19 cellular contexts compared by ENCODE assay signal in the genomic region with DNA sequence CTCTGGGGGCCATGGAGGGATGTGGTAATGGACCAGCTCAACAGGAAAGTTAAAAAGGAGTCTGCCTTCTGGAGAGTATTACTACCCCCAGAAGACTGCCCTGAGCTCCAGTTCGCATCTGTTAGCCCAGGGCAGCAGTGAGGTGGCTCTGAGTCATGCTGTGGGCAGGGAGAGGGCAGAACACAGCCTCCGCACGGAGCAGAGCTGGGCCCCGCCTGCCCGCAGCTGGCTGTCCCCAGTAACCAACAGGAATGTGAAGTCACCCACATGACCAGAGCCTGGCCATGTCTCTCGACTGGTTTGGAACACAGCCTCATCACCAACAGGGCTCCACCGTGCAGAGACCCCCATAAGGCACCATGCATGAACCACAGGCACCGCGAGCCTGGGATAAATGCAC.
DNase-seq lines count a peak whose midpoint lies in the region; ATAC-seq, FAIRE-seq and TF ChIP-seq lines count a peak whose summit lies in the region.
"Had no signal": no experiment of that assay in that cellular context is flagged by ENCODE, and none has a peak within 500 bp of the region (broad histone marks: within the 10 kb centered on the region; RNA-seq: fewer than 3 reads in every experiment).

No MANE protein-coding gene starts in this region.

- no peak for TF ChIP-seq CTCF in HFF-Myc (IDR thresholded peaks at IDR 0.05; ENCODE audit: low read depth, low read length, missing control alignments)
- TF ChIP-seq CTCF in foreskin fibroblast (IDR thresholded peaks at IDR 0.05; ENCODE audit: low read depth, low read length): no peak
- no peak for TF ChIP-seq CTCF in OCI-LY7 (conservative IDR thresholded peaks at IDR 0.05; ENCODE audit: low read length)

- ATAC-seq in activated T-helper 17 cell treated with anti-CD3 and anti-CD28 coated beads, Interleukin-2, amount 50 U/mL, for 72 hours (replicated peaks): peak; percentile 23
- ATAC-seq: body of pancreas had no signal

- no peak overlapping the region for H3K4me2 ChIP-seq in OCI-LY7 (ENCODE audit: low read length)

- H3K4me1 ChIP-seq in OCI-LY7 (ENCODE audit: insufficient read depth, low read length, poor library complexity, severe bottlenecking) (no peaks in the 10 kb centered on the region), small intestine (ENCODE audit: control insufficient read depth in 2 of 2, insufficient read depth in 1 of 2, low read depth in 1 of 2, low read length in 1 of 2) (no peaks in the 10 kb centered on the region)
- H3K4me1 ChIP-seq: body of pancreas, parathyroid adenoma, transverse colon had no signal

- H3K27me3 Mint-ChIP-seq in activated T-helper 17 cell treated with anti-CD3 and anti-CD28 coated beads, Interleukin-2, amount 50 U/mL, for 72 hours: no peaks in the 10 kb centered on the region

- H3K27me3 ChIP-seq in small intestine (ENCODE audit: control insufficient read depth in 2 of 2, insufficient read depth in 2 of 2, low read length in 2 of 2): no peaks in the 10 kb centered on the region
- H3K27me3 ChIP-seq: body of pancreas, transverse colon had no signal

- H3K79me2 ChIP-seq in OCI-LY7 (ENCODE audit: insufficient read depth, low read depth, low read length): no peaks in the 10 kb centered on the region
- H3K79me2 ChIP-seq: parathyroid adenoma had no signal

- H4K20me1 ChIP-seq in OCI-LY7 (ENCODE audit: insufficient read depth, low read length): no peaks in the 10 kb centered on the region

- FAIRE-seq in small intestine (lab: Jason Lieb, UNC): no peak
- FAIRE-seq: endometrium had no signal

- no peak overlapping the region for H3K27ac Mint-ChIP-seq in activated T-helper 17 cell treated with anti-CD3 and anti-CD28 coated beads, Interleukin-2, amount 50 U/mL, for 72 hours
- H3K27ac Mint-ChIP-seq: T-helper 2 cell treated with Interferon-gamma antibody and Interleukin-4, amounts not matched to agents 5 μg/mL and 100 μg/mL, for 36 hours had no signal

- H3K9me3 Mint-ChIP-seq in activated T-helper 17 cell treated with anti-CD3 and anti-CD28 coated beads, Interleukin-2, amount 50 U/mL, for 72 hours: no peaks in the 10 kb centered on the region
- H3K9me3 Mint-ChIP-seq: T-helper 2 cell treated with Interferon-gamma antibody and Interleukin-4, amounts not matched to agents 5 μg/mL and 100 μg/mL, for 36 hours had no signal

- no peak overlapping the region for H2AFZ ChIP-seq in OCI-LY7 (ENCODE audit: low read length)
- H2AFZ ChIP-seq: parathyroid adenoma had no signal

- H3K9me2 ChIP-seq in OCI-LY7 (ENCODE audit: insufficient read depth, low read length): no peaks in the 10 kb centered on the region

- DNase-seq in 8988T (peak; percentile 29), HFF-Myc (ENCODE audit: extremely low read depth, low read depth) (peak; percentile 11), foreskin fibroblast (peak; percentile 62 to 67), OCI-LY7 (ENCODE audit: low spot score) (no peak), occipital lobe (lab: John Stamatoyannopoulos, UW) (no peak), NCI-H1694 treated with DMSO at 0.1 percent for 48 hours (lab: John Stamatoyannopoulos, UW) (no peak), small intestine (no peak)
- DNase-seq: activated CD4-positive, alpha-beta T cell treated with anti-CD3 and anti-CD28 coated beads, Interleukin-2, amount 50 U/mL, for 1 hour; activated T-cell treated with anti-CD3 and anti-CD28 coated beads, Interleukin-2, amount 50 U/mL, for 48 hours; body of pancreas; mesendoderm; NCI-H1417; NCI-H510A treated with DMSO at 0.1 percent for 48 hours; stimulated activated CD8-positive, alpha-beta memory T cell treated with anti-CD3 and anti-CD28 coated beads, Interleukin-4, amount 100 ng/mL, for 48 hours; transverse colon had no signal

- H3K9me3 ChIP-seq in OCI-LY7 (ENCODE audit: low read length) (no peaks in the 10 kb centered on the region), small intestine (ENCODE audit: control insufficient read depth, low read depth) (no peaks in the 10 kb centered on the region)
- H3K9me3 ChIP-seq: body of pancreas, transverse colon had no signal

- no TSS peak for BruUV-seq in OCI-LY7 (replicated peaks; lab: Mats Ljungman, UMichigan)

- H3K27ac ChIP-seq in OCI-LY7 (ENCODE audit: low read depth, low read length, poor library complexity, severe bottlenecking) (no peak overlapping the region), small intestine (ENCODE audit: low read depth in 1 of 2, low read length in 1 of 2) (no peak overlapping the region)
- H3K27ac ChIP-seq: body of pancreas, parathyroid adenoma, transverse colon had no signal

- H3K36me3 ChIP-seq in OCI-LY7 (ENCODE audit: insufficient read depth, low read length): no peaks in the 10 kb centered on the region
- peaks cover 4 to 20% of the 10 kb centered on the region in 2 donors for H3K36me3 ChIP-seq in small intestine (ENCODE audit: control insufficient read depth in 2 of 2, insufficient read depth in 2 of 2, low read length in 2 of 2)

- CTCF ChIA-PET in OCI-LY7 (lab: Charles Lee; ENCODE audit: unreplicated experiment): interaction anchor here (0.6 kb wide), 1 partner anchor 533 kb away, joined by 3 read pairs; no protein-coding TSS in a partner anchor

- H3K4me3 Mint-ChIP-seq in activated T-helper 17 cell treated with anti-CD3 and anti-CD28 coated beads, Interleukin-2, amount 50 U/mL, for 72 hours: no peak overlapping the region
- H3K4me3 Mint-ChIP-seq: T-helper 2 cell treated with Interferon-gamma antibody and Interleukin-4, amounts not matched to agents 5 μg/mL and 100 μg/mL, for 36 hours had no signal

- H3K4me3 ChIP-seq in HFF-Myc (replicated peaks; ENCODE audit: low read depth, low read length) (no peak overlapping the region), foreskin fibroblast (ENCODE audit: low read depth in 1 of 2, low read length in 2 of 2) (no peak overlapping the region), OCI-LY7 (ENCODE audit: low read depth, low read length, poor library complexity, severe bottlenecking) (no peak overlapping the region), small intestine (ENCODE audit: low read depth in 1 of 2, low read length in 2 of 2) (no peak overlapping the region)
- H3K4me3 ChIP-seq: body of pancreas, transverse colon had no signal

- no peaks in the 10 kb centered on the region for H3K4me1 Mint-ChIP-seq in activated T-helper 17 cell treated with anti-CD3 and anti-CD28 coated beads, Interleukin-2, amount 50 U/mL, for 72 hours

- H3K36me3 Mint-ChIP-seq in activated T-helper 17 cell treated with anti-CD3 and anti-CD28 coated beads, Interleukin-2, amount 50 U/mL, for 72 hours (ENCODE audit: low read depth): peaks cover 31% of the 10 kb centered on the region

- POLR2A ChIA-PET in OCI-LY7 (lab: Charles Lee): no interaction called here

- 91 to 95% (median 92%) methylated on average over 9 of the region's 9 CpGs for WGBS in small intestine, 3 donors

- intact Hi-C loops in OCI-LY7 (cut with micrococcal nuclease; ENCODE audit: unreplicated experiment): no loop called here

Comparison
In these comparisons a context has a peak if more than half of its experiments do, and no peak if none do; other contexts are left out.
1. DNase-seq: peak in 8988T (single experiment), HFF-Myc (single experiment) and foreskin fibroblast (2 of 2); none in OCI-LY7 (single experiment), occipital lobe (single experiment), NCI-H1694 treated with DMSO at 0.1 percent for 48 hours (single experiment) and small intestine (single experiment).